ENCODE assay signal across 13 cellular contexts in the genomic region with DNA sequence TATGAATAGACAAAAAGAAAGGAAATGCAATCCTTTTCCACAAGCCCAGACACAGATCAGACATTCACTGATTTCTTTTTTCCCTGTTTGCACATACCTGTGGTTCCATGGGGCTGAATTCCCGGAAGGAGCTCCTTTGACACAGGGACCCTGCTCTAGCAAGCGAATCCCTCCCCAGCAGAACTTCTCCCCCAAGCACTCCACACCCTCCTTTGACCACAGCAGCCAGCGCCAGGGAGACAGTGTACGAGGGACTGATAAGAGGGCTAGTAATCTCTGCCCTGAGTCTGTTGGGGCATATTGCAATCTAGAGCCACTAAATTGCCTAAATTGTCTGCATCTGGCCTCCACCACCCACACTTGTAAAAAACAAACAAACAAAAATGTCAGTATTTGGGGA.
"Had no signal": no experiment of that assay in that cellular context is flagged by ENCODE, and none has a peak within 500 bp of the region (broad histone marks: within the 10 kb centered on the region; RNA-seq: fewer than 3 reads in every experiment).

No MANE protein-coding gene starts in this region.

- H3K27ac ChIP-seq: colonic mucosa, right lobe of liver, transverse colon had no signal

- H3K4me1 ChIP-seq: colonic mucosa, right lobe of liver, transverse colon had no signal

- H3K36me3 ChIP-seq: colonic mucosa, right lobe of liver, transverse colon had no signal

- DNase-seq: activated CD4-positive, alpha-beta T cell treated with anti-CD3 and anti-CD28 coated beads for 4 hours; activated naive CD4-positive, alpha-beta T cell treated with anti-CD3 and anti-CD28 coated beads for 36 hours; caudate nucleus; colonic mucosa; left cardiac atrium; naive thymus-derived CD8-positive, alpha-beta T cell; right lobe of liver; stimulated activated CD4-positive, alpha-beta T cell treated with anti-CD3 and anti-CD28 coated beads, Interleukin-12 subunit alpha, Interleukin-12 subunit beta, amount 100 ng/mL, for 4 hours; stimulated activated naive CD4-positive, alpha-beta T cell; substantia nigra; transverse colon had no signal

- ATAC-seq: activated T-helper 17 cell treated with anti-CD3 and anti-CD28 coated beads, Interleukin-2, amount 50 U/mL, for 72 hours; left cardiac atrium; naive thymus-derived CD8-positive, alpha-beta T cell; right lobe of liver had no signal

- H3K27me3 ChIP-seq: colonic mucosa, right lobe of liver had no signal

- H3K9me3 ChIP-seq: colonic mucosa, right lobe of liver had no signal

- H3K4me3 ChIP-seq: colonic mucosa, lung, right lobe of liver, transverse colon had no signal
